23 cellular contexts compared by ENCODE assay signal in genomic region chr22:24726848-24727217, GRCh38. TPM values are rescaled to one million over a fixed set of nuclear protein-coding genes. Genes with fewer than 3 reads are reported as not detected.
"Had no signal": no experiment of that assay in that cellular context is flagged by ENCODE, and none has a peak within 500 bp of the region (broad histone marks: within the 10 kb centered on the region; RNA-seq: fewer than 3 reads in every experiment).

No MANE protein-coding gene starts in this region.

- H3K4me3 ChIP-seq: gastrocnemius medialis, right lobe of liver, transverse colon had no signal

- FAIRE-seq: colon had no signal

- H3K27ac ChIP-seq: epithelial cell of prostate, gastrocnemius medialis, neutrophil, right lobe of liver, transverse colon had no signal

- H3K9me3 ChIP-seq: gastrocnemius medialis, neutrophil, right lobe of liver, transverse colon had no signal

- H3K4me1 Mint-ChIP-seq: activated T-helper 17 cell treated with anti-CD3 and anti-CD28 coated beads, Interleukin-2, amount 50 U/mL, for 72 hours; central memory CD8-positive, alpha-beta T cell had no signal

- H3K4me1 ChIP-seq: gastrocnemius medialis, right lobe of liver had no signal

- H3K36me3 Mint-ChIP-seq: WTC11 had no signal

- H3K4me3 Mint-ChIP-seq: activated CD8-positive, alpha-beta T cell treated with anti-CD3 and anti-CD28 coated beads for 36 hours; activated T-cell treated with anti-CD3 and anti-CD28 coated beads, Interleukin-2, amount 50 U/mL, for 4 hours; activated T-helper 17 cell treated with anti-CD3 and anti-CD28 coated beads, Interleukin-2, amount 50 U/mL, for 72 hours; central memory CD8-positive, alpha-beta T cell; nephron progenitor cell; WTC11 had no signal

- H3K27ac Mint-ChIP-seq: activated CD8-positive, alpha-beta T cell treated with anti-CD3 and anti-CD28 coated beads for 36 hours; activated T-helper 17 cell treated with anti-CD3 and anti-CD28 coated beads, Interleukin-2, amount 50 U/mL, for 72 hours; WTC11 had no signal

- H3K36me3 ChIP-seq: gastrocnemius medialis, neutrophil, right lobe of liver, transverse colon had no signal

- H3K27me3 ChIP-seq: neutrophil, right lobe of liver had no signal

- H3K9me3 Mint-ChIP-seq: activated CD8-positive, alpha-beta T cell treated with anti-CD3 and anti-CD28 coated beads for 36 hours; activated T-cell treated with anti-CD3 and anti-CD28 coated beads, Interleukin-2, amount 50 U/mL, for 4 hours; activated T-helper 17 cell treated with anti-CD3 and anti-CD28 coated beads, Interleukin-2, amount 50 U/mL, for 72 hours; central memory CD8-positive, alpha-beta T cell; WTC11 had no signal

- DNase-seq: activated CD4-positive, alpha-beta T cell treated with anti-CD3 and anti-CD28 coated beads for 1 hour; activated CD4-positive, alpha-beta T cell treated with anti-CD3 and anti-CD28 coated beads, Interleukin-2, amount 50 U/mL, for 1 hour; activated CD8-positive, alpha-beta T cell treated with anti-CD3 and anti-CD28 coated beads for 36 hours; activated gamma-delta T cell treated with Interleukin-2 at 50 U/mL for 16 hours; activated naive CD4-positive, alpha-beta T cell treated with anti-CD3 and anti-CD28 coated beads, Interleukin-2, amount 50 U/mL, for 16 hours; activated T-cell treated with anti-CD3 and anti-CD28 coated beads, Interleukin-2, amount 50 U/mL, for 4 hours; effector CD4-positive, alpha-beta T cell; gastrocnemius medialis; glutamatergic neuron; hippocampal formation; left ventricle myocardium superior; nephron progenitor cell; right lobe of liver; stimulated activated CD4-positive, alpha-beta T cell treated with anti-CD3 and anti-CD28 coated beads, Interleukin-2, amount 100 ng/mL, for 48 hours; stimulated activated naive CD4-positive, alpha-beta T cell treated with Interleukin-2 at 50 U/mL for 16 hours; transverse colon had no signal

- ATAC-seq: activated CD8-positive, alpha-beta T cell treated with anti-CD3 and anti-CD28 coated beads for 36 hours; activated T-cell treated with anti-CD3 and anti-CD28 coated beads, Interleukin-2, amount 50 U/mL, for 4 hours; activated T-helper 17 cell treated with anti-CD3 and anti-CD28 coated beads, Interleukin-2, amount 50 U/mL, for 72 hours; gastrocnemius medialis; WTC11 had no signal

RNA-seq across cellular contexts. Expression of gene PIWIL3, which starts 47.7 kb away (rescaled TPM):
- polyA plus RNA-seq: keratinocyte had no signal
